ENCODE assay signal across 8 cellular contexts in the genomic region with DNA sequence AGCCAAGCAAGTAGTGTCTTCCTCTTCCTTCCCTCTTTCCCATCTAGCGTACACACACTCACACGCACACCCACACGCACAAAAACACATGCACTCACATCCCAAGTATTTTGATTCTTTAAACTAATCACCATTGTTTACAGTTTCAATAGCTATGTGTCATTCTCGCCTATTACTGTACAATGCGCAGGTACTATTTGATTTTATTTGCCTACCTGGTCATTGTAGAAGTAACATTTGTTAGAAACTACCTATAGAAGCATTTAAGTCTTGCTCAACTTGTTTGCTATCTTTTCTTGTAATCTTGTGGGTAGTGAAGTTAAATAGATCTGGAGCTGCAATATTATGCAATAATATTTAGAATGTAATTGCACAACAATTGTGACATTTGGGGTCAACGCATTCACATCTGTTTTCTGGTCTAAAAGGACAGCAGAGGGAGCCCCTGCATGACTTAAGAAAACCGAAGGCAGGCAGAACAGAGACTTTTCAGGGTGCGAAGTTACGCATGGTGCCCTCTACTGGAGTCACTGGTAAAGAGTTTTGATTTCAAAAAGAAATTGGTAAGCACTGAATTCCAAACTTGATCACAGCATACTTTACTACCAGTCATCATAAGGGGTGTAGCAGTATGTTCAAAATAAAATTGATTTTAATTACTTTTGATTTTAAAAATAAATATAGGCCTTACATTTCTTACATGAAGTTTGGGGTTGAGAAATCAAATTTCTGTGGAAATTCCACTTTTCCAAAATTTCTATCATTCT.
DNase-seq lines count a peak whose midpoint lies in the region; FAIRE-seq and TF ChIP-seq lines count a peak whose summit lies in the region.

No MANE protein-coding gene starts in this region.

- TF ChIP-seq POLR2A in breast epithelium (IDR thresholded peaks at IDR 0.05): no peak

- H3K36me3 ChIP-seq in H7 (replicated peaks; ENCODE audit: control insufficient read depth, insufficient read depth, low read length) (no peaks in the 10 kb centered on the region), breast epithelium (no peaks in the 10 kb centered on the region), kidney (ENCODE audit: control insufficient read depth in 1 of 2, insufficient read depth in 2 of 2, low read length in 2 of 2) (no peaks in the 10 kb centered on the region)

- DNase-seq in stimulated activated CD4-positive, alpha-beta T cell treated with anti-CD3 and anti-CD28 coated beads, Interleukin-1b, Interleukin-23, amount 100 ng/mL, for 48 hours: peak; percentile 14
- no peak for DNase-seq in stimulated activated CD4-positive, alpha-beta T cell treated with anti-CD3 and anti-CD28 coated beads, Interleukin-4, amount 100 ng/mL, for 4 hours
- DNase-seq in H7: peak; percentile 49
- peak; percentile 78 for DNase-seq in KBM-7
- DNase-seq in OCI-M1 (lab: John Stamatoyannopoulos, UW): peak; percentile 93
- DNase-seq in breast epithelium (ENCODE audit: low spot score in 2 of 2): peak in 1 of 2 donors; percentile 23
- no peak for DNase-seq in kidney
- peak; percentile 73 for DNase-seq in stromal cell of bone marrow (ENCODE audit: low read depth)

- H3K27me3 ChIP-seq in H7 (ENCODE audit: control insufficient read depth, insufficient read depth, low read length) (no peaks in the 10 kb centered on the region), breast epithelium (no peaks in the 10 kb centered on the region)

- H3K27ac ChIP-seq in breast epithelium: peak overlapping the region in 1 of 2 donors; percentile 28
- no peak overlapping the region for H3K27ac ChIP-seq in kidney (ENCODE audit: low read depth in 2 of 2, low read length in 2 of 2)

- peak; percentile 90 for FAIRE-seq in kidney (lab: Jason Lieb, UNC)

- intact Hi-C loops in breast epithelium (cut with DNase I; ENCODE audit: low total_unique reads): no loop called here
- intact Hi-C loops in kidney (cut with DNase I): no loop called here

- H3K4me3 ChIP-seq in H7 (ENCODE audit: insufficient read depth, low read depth, low read length) (no peak overlapping the region), breast epithelium (no peak overlapping the region), kidney (ENCODE audit: low read length in 2 of 2) (no peak overlapping the region)

- H3K9me3 ChIP-seq in breast epithelium (no peaks in the 10 kb centered on the region), kidney (ENCODE audit: control insufficient read depth in 1 of 2, low read length in 2 of 2) (no peaks in the 10 kb centered on the region)

- H3K9ac ChIP-seq in kidney (ENCODE audit: low read length in 2 of 2): no peak overlapping the region

- H3K4me1 ChIP-seq in breast epithelium (no peaks in the 10 kb centered on the region), kidney (ENCODE audit: control insufficient read depth in 1 of 2, insufficient read depth in 1 of 2, low read depth in 1 of 2, low read length in 2 of 2) (no peaks in the 10 kb centered on the region)

- in situ Hi-C loops in KBM-7 (cut with MboI; ENCODE audit: low pct_unique_long_range_greater_than_20kb, low sequenced_read_pairs): no loop called here

- TF ChIP-seq CTCF in breast epithelium (IDR thresholded peaks at IDR 0.05) (peak in 2 of 3 donors; percentile 54 to 58), kidney (IDR thresholded peaks at IDR 0.05; ENCODE audit: borderline replicate concordance, extremely low read depth, insufficient read depth) (peak; percentile 64)

Comparison
In these comparisons a context has a peak if more than half of its experiments do, and no peak if none do; other contexts are left out.
1. DNase-seq: peak in stimulated activated CD4-positive, alpha-beta T cell treated with anti-CD3 and anti-CD28 coated beads, Interleukin-1b, Interleukin-23, amount 100 ng/mL, for 48 hours (single experiment), H7 (single experiment), KBM-7 (single experiment), OCI-M1 (single experiment) and stromal cell of bone marrow (single experiment); none in stimulated activated CD4-positive, alpha-beta T cell treated with anti-CD3 and anti-CD28 coated beads, Interleukin-4, amount 100 ng/mL, for 4 hours (0 of 2) and kidney (single experiment).